ENCODE assay signal across 8 cellular contexts in the genomic region with DNA sequence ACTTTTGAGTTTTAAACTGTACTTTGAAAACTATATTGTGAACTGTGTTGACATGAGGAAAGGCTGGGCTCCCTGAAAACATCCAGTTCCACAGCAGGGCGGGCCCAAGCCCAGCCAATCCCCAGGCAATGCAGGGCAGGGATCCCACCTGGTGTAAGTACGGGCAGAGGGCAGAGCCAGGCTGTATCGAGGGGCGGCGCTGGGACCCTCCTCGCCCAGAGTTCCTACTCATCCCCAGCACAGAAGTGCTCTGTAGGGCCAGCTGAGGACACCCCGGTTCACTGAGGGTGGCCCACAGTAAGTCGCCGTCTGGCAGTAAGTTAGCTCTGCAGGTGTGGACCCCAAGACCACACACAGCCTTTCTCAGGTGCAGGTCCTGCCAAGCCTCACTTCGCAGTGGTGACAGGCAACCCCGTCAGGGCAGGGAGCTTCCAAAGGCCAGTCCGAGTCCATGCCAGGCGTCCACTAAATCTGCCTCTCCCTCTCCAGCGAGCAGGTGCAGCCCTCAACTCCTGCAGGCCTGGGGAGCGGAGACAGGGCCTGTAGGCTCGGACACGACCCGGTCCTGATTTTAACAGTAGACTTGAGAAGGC. TPM values are rescaled to one million over a fixed set of nuclear protein-coding genes. Genes with fewer than 3 reads are reported as not detected.
DNase-seq lines count a peak whose midpoint lies in the region; ATAC-seq and TF ChIP-seq lines count a peak whose summit lies in the region.

No MANE protein-coding gene starts in this region.

- H3F3A ChIP-seq in DOHH2 (ENCODE audit: control insufficient read depth, insufficient read depth) = no peaks in the 10 kb centered on the region

- no peak overlapping the region for H2AFZ ChIP-seq in OCI-LY3 (ENCODE audit: low read depth, low read length)

- peaks cover 2% of the 10 kb centered on the region for H3K4me1 Mint-ChIP-seq in endodermal cell
- no peaks in the 10 kb centered on the region for H3K4me1 Mint-ChIP-seq in progenitor cell of endocrine pancreas (ENCODE audit: low read depth)

- H3K4me2 ChIP-seq in DOHH2 (ENCODE audit: low read length) (peak overlapping the region; percentile 79), OCI-LY3 (ENCODE audit: low read length) (peak overlapping the region; percentile 94)

- ATAC-seq in GM21528 (IDR thresholded peaks at IDR 0.05; ENCODE audit: low FRiP score, unreplicated experiment) = no peak
- ATAC-seq in HG02970 (IDR thresholded peaks at IDR 0.05; ENCODE audit: low FRiP score, unreplicated experiment) = no peak

- 89 to 95% methylated on average over 10 to 18 of the region's 18 CpGs for WGBS in endodermal cell (ENCODE audit: insufficient coverage in 1 of 2, insufficient read length in 1 of 2), 2 experiments

- H3K9me3 Mint-ChIP-seq in endodermal cell (no peaks in the 10 kb centered on the region), progenitor cell of endocrine pancreas (ENCODE audit: low read depth) (no peaks in the 10 kb centered on the region)

- H3K36me3 ChIP-seq in DOHH2 (ENCODE audit: control insufficient read depth, low read length) = peaks cover 15% of the 10 kb centered on the region
- H3K36me3 ChIP-seq in OCI-LY3 (replicated peaks; ENCODE audit: low read depth, low read length) = peaks cover 23% of the 10 kb centered on the region
- peaks cover 8% of the 10 kb centered on the region for H3K36me3 ChIP-seq in endodermal cell (ENCODE audit: control insufficient read depth, insufficient read depth, low read length)

- H3K4me3 Mint-ChIP-seq in endodermal cell (peak overlapping the region; percentile 66), progenitor cell of endocrine pancreas (ENCODE audit: low read depth) (peak overlapping the region; percentile 77)

- H3K4me3 ChIP-seq in DOHH2 (ENCODE audit: low read length) = peak overlapping the region; percentile 89
- H3K4me3 ChIP-seq in OCI-LY3 (ENCODE audit: low read length) = peak overlapping the region; percentile 86
- H3K4me3 ChIP-seq in endodermal cell (ENCODE audit: low read length) = peak overlapping the region; percentile 79

- no peaks in the 10 kb centered on the region for H3K9me2 ChIP-seq in DOHH2 (replicated peaks; ENCODE audit: control insufficient read depth, low read length)

- H3K9ac ChIP-seq in OCI-LY3 (ENCODE audit: low read length) = peak overlapping the region; percentile 71
- no peak overlapping the region for H3K9ac ChIP-seq in endodermal cell (ENCODE audit: extremely low read depth, low read length, poor library complexity, severe bottlenecking)

- H3K9me3 ChIP-seq in DOHH2 (ENCODE audit: control insufficient read depth, insufficient read depth, low read length) (no peaks in the 10 kb centered on the region), OCI-LY3 (ENCODE audit: insufficient read depth, low read length) (no peaks in the 10 kb centered on the region), endodermal cell (ENCODE audit: control insufficient read depth, low read length) (no peaks in the 10 kb centered on the region)

- H3K27me3 Mint-ChIP-seq in endodermal cell (ENCODE audit: insufficient read depth) (peaks cover 15% of the 10 kb centered on the region), progenitor cell of endocrine pancreas (no peaks in the 10 kb centered on the region)

- H3K27ac ChIP-seq in DOHH2 (ENCODE audit: low read depth, low read length) = no peak overlapping the region
- no peak overlapping the region for H3K27ac ChIP-seq in OCI-LY3 (ENCODE audit: low read length)
- H3K27ac ChIP-seq in endodermal cell (ENCODE audit: low read depth, low read length) = no peak overlapping the region

- DNase-seq in endodermal cell = peak; percentile 47
- no peak for DNase-seq in progenitor cell of endocrine pancreas (ENCODE audit: low spot score, unreplicated experiment)
- no peak for DNase-seq in AG20443 (ENCODE audit: low spot score)
- DNase-seq in DMS114 treated with DMSO at 0.1 percent for 48 hours (lab: John Stamatoyannopoulos, UW; ENCODE audit: unreplicated experiment) = no peak

- TF ChIP-seq CTCF in DOHH2 (IDR thresholded peaks at IDR 0.05; ENCODE audit: low read depth, low read length, poor library complexity, severe bottlenecking) (no peak), OCI-LY3 (IDR thresholded peaks at IDR 0.05; ENCODE audit: low read depth, low read length) (no peak), endodermal cell (conservative IDR thresholded peaks at IDR 0.05) (no peak), progenitor cell of endocrine pancreas (IDR thresholded peaks at IDR 0.05; ENCODE audit: unreplicated experiment) (no peak)

- H3K79me2 ChIP-seq in DOHH2 (ENCODE audit: control insufficient read depth, low read length) (peaks cover 10% of the 10 kb centered on the region), OCI-LY3 (ENCODE audit: low read length) (peaks cover 16% of the 10 kb centered on the region)

- H3K27me3 ChIP-seq in DOHH2 (ENCODE audit: control insufficient read depth, low read length) (0 out of 2 replicates have a peak, but pooled peaks cover 2% of the 10 kb centered on the region), OCI-LY3 (ENCODE audit: low read depth, low read length) (no peaks in the 10 kb centered on the region), endodermal cell (ENCODE audit: control insufficient read depth, insufficient read depth, low read length, poor library complexity, severe bottlenecking) (no peaks in the 10 kb centered on the region)

- H3K36me3 Mint-ChIP-seq in endodermal cell (ENCODE audit: low read depth) (peaks cover 10% of the 10 kb centered on the region), progenitor cell of endocrine pancreas (ENCODE audit: insufficient read depth) (peaks cover 3% of the 10 kb centered on the region)

- peaks cover 19% of the 10 kb centered on the region for H3K4me1 ChIP-seq in DOHH2 (ENCODE audit: control insufficient read depth, low read length)
- H3K4me1 ChIP-seq in OCI-LY3 (ENCODE audit: low read length) = peaks cover 14% of the 10 kb centered on the region
- H3K4me1 ChIP-seq in endodermal cell (ENCODE audit: control insufficient read depth, insufficient read depth, low read length) = peaks cover 6% of the 10 kb centered on the region

- H4K20me1 ChIP-seq in DOHH2 (ENCODE audit: control insufficient read depth, insufficient read depth, low read depth, low read length) = no peaks in the 10 kb centered on the region
- peaks cover 21% of the 10 kb centered on the region for H4K20me1 ChIP-seq in OCI-LY3 (ENCODE audit: insufficient read depth, low read length)

- H3K27ac Mint-ChIP-seq in endodermal cell (no peak overlapping the region), progenitor cell of endocrine pancreas (no peak overlapping the region)

RNA-seq across cellular contexts. Expression of a gene that starts 6.4 kb away (rescaled TPM):
- total RNA-seq in endodermal cell (10 to 100 TPM; 34.2 to 36.3 TPM), progenitor cell of endocrine pancreas (38.2 and 40.8 TPM in 2 replicates)
- 11.3 TPM for polyA plus RNA-seq in endodermal cell (2013, experiment 1 of 2)
- polyA plus RNA-seq in endodermal cell (2013, experiment 2 of 2) = 14.6 TPM

RNA-seq across cellular contexts. Expression of a gene that starts 6.6 kb away (rescaled TPM):
- total RNA-seq in endodermal cell (10 to 100 TPM in 1 of 2 donors, 1 to 10 TPM in 1; 8.5 to 13.3 TPM), progenitor cell of endocrine pancreas (15.6 and 19.3 TPM in 2 replicates)
- polyA plus RNA-seq in endodermal cell (2013, experiment 1 of 2) = 1.8 TPM
- polyA plus RNA-seq in endodermal cell (2013, experiment 2 of 2) = 1.8 TPM

RNA-seq across cellular contexts. Expression of a gene that starts 9.1 kb away (rescaled TPM):
- total RNA-seq in endodermal cell (10 to 100 TPM; 43.4 to 48.0 TPM), progenitor cell of endocrine pancreas (44.4 and 44.9 TPM in 2 replicates)
- 23.9 TPM for polyA plus RNA-seq in endodermal cell (2013, experiment 1 of 2)
- 22.0 TPM for polyA plus RNA-seq in endodermal cell (2013, experiment 2 of 2)

RNA-seq across cellular contexts. Expression of a gene that starts 29.8 kb away (rescaled TPM):
- total RNA-seq in endodermal cell (1 to 10 TPM; 3.0 to 4.3 TPM), progenitor cell of endocrine pancreas (5.1 and 5.4 TPM in 2 replicates)
- 0.93 TPM for polyA plus RNA-seq in endodermal cell (2013, experiment 1 of 2)
- polyA plus RNA-seq in endodermal cell (2013, experiment 2 of 2) = 1.3 TPM

RNA-seq across cellular contexts. Expression of a gene that starts 31.8 kb away (rescaled TPM):
- total RNA-seq in endodermal cell (10 to 100 TPM; 64.8 to 68.2 TPM), progenitor cell of endocrine pancreas (53.4 and 61.6 TPM in 2 replicates)
- polyA plus RNA-seq in endodermal cell (2013, experiment 1 of 2) = 48.8 TPM
- polyA plus RNA-seq in endodermal cell (2013, experiment 2 of 2) = 45.1 TPM
